Comparison of ENCODE assay signal across 1 cellular context in the genomic region with DNA sequence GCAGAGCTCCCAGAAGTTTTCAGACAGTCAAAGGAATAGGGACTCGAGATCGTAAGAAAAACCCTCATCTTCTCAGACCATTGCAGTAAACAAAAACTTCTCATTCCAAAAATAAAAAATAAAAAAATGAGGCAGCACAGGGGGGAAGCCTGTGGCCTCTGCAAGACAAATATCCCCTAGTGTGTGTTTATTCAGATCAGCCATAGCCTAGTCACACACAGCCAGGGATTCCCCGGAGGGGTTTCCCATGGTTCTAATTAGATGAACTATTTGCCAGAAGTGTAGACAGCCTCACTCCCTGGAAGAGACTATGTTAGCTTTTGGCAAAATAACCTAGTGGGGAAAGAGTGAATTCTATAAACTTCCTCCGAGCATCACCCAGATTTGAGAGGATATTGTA.
TF ChIP-seq lines count a peak whose summit lies in the region.

No MANE protein-coding gene starts in this region.

TF ChIP-seq in HepG2, 621 proteins besides CTCF, POLR2A, EP300 and RAD21 (continued from another document):
- no peak for TF ChIP-seq SYNCRIP (IDR thresholded peaks at IDR 0.05; ENCODE audit: insufficient read depth, low read depth, low read length)
- TF ChIP-seq, protein P1, sequence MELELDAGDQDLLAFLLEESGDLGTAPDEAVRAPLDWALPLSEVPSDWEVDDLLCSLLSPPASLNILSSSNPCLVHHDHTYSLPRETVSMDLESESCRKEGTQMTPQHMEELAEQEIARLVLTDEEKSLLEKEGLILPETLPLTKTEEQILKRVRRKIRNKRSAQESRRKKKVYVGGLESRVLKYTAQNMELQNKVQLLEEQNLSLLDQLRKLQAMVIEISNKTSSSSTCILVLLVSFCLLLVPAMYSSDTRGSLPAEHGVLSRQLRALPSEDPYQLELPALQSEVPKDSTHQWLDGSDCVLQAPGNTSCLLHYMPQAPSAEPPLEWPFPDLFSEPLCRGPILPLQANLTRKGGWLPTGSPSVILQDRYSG (CRISPR knock-in tag; IDR thresholded peaks at IDR 0.05) = no peak
- no peak for TF ChIP-seq ZNF296 (CRISPR knock-in tag; conservative IDR thresholded peaks at IDR 0.05)
- no peak for TF ChIP-seq FOSL2 (CRISPR knock-in tag; IDR thresholded peaks at IDR 0.05)
- no peak for TF ChIP-seq ATF7-NPFF (CRISPR knock-in tag; IDR thresholded peaks at IDR 0.05; ENCODE audit: low read depth)
- no peak for TF ChIP-seq ZNF646 (CRISPR knock-in tag; IDR thresholded peaks at IDR 0.05)
- TF ChIP-seq NCOA1 (CRISPR knock-in tag; IDR thresholded peaks at IDR 0.05) = no peak
